1 cellular context compared by ENCODE assay signal in genomic region chr6:29748391-29749352, GRCh38.
TF ChIP-seq lines count a peak whose summit lies in the region.

No MANE protein-coding gene starts in this region.

TF ChIP-seq in H1, 55 proteins besides CTCF, POLR2A, EP300 and RAD21 (continued from another document):
- TF ChIP-seq, protein P1, sequence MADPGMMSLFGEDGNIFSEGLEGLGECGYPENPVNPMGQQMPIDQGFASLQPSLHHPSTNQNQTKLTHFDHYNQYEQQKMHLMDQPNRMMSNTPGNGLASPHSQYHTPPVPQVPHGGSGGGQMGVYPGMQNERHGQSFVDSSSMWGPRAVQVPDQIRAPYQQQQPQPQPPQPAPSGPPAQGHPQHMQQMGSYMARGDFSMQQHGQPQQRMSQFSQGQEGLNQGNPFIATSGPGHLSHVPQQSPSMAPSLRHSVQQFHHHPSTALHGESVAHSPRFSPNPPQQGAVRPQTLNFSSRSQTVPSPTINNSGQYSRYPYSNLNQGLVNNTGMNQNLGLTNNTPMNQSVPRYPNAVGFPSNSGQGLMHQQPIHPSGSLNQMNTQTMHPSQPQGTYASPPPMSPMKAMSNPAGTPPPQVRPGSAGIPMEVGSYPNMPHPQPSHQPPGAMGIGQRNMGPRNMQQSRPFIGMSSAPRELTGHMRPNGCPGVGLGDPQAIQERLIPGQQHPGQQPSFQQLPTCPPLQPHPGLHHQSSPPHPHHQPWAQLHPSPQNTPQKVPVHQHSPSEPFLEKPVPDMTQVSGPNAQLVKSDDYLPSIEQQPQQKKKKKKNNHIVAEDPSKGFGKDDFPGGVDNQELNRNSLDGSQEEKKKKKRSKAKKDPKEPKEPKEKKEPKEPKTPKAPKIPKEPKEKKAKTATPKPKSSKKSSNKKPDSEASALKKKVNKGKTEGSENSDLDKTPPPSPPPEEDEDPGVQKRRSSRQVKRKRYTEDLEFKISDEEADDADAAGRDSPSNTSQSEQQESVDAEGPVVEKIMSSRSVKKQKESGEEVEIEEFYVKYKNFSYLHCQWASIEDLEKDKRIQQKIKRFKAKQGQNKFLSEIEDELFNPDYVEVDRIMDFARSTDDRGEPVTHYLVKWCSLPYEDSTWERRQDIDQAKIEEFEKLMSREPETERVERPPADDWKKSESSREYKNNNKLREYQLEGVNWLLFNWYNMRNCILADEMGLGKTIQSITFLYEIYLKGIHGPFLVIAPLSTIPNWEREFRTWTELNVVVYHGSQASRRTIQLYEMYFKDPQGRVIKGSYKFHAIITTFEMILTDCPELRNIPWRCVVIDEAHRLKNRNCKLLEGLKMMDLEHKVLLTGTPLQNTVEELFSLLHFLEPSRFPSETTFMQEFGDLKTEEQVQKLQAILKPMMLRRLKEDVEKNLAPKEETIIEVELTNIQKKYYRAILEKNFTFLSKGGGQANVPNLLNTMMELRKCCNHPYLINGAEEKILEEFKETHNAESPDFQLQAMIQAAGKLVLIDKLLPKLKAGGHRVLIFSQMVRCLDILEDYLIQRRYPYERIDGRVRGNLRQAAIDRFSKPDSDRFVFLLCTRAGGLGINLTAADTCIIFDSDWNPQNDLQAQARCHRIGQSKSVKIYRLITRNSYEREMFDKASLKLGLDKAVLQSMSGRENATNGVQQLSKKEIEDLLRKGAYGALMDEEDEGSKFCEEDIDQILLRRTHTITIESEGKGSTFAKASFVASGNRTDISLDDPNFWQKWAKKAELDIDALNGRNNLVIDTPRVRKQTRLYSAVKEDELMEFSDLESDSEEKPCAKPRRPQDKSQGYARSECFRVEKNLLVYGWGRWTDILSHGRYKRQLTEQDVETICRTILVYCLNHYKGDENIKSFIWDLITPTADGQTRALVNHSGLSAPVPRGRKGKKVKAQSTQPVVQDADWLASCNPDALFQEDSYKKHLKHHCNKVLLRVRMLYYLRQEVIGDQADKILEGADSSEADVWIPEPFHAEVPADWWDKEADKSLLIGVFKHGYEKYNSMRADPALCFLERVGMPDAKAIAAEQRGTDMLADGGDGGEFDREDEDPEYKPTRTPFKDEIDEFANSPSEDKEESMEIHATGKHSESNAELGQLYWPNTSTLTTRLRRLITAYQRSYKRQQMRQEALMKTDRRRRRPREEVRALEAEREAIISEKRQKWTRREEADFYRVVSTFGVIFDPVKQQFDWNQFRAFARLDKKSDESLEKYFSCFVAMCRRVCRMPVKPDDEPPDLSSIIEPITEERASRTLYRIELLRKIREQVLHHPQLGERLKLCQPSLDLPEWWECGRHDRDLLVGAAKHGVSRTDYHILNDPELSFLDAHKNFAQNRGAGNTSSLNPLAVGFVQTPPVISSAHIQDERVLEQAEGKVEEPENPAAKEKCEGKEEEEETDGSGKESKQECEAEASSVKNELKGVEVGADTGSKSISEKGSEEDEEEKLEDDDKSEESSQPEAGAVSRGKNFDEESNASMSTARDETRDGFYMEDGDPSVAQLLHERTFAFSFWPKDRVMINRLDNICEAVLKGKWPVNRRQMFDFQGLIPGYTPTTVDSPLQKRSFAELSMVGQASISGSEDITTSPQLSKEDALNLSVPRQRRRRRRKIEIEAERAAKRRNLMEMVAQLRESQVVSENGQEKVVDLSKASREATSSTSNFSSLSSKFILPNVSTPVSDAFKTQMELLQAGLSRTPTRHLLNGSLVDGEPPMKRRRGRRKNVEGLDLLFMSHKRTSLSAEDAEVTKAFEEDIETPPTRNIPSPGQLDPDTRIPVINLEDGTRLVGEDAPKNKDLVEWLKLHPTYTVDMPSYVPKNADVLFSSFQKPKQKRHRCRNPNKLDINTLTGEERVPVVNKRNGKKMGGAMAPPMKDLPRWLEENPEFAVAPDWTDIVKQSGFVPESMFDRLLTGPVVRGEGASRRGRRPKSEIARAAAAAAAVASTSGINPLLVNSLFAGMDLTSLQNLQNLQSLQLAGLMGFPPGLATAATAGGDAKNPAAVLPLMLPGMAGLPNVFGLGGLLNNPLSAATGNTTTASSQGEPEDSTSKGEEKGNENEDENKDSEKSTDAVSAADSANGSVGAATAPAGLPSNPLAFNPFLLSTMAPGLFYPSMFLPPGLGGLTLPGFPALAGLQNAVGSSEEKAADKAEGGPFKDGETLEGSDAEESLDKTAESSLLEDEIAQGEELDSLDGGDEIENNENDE (IDR thresholded peaks at IDR 0.05; ENCODE audit: insufficient replicate concordance, low read length): no peak
- TF ChIP-seq ZNF274 (IDR thresholded peaks at IDR 0.05; ENCODE audit: borderline replicate concordance, extremely low read depth, low read length): no peak
- no peak for TF ChIP-seq CBX5 (IDR thresholded peaks at IDR 0.05; ENCODE audit: low read depth, low read length)
- TF ChIP-seq BCL11A (IDR thresholded peaks at IDR 0.05; ENCODE audit: low read depth in 2 of 2, low read length in 2 of 2): no peak
- TF ChIP-seq PHF8 (conservative IDR thresholded peaks at IDR 0.05; ENCODE audit: low read depth, low read length): no peak
- TF ChIP-seq RXRA (IDR thresholded peaks at IDR 0.05; ENCODE audit: insufficient read depth, low read depth, low read length): no peak
- TF ChIP-seq TEAD4 (IDR thresholded peaks at IDR 0.05; ENCODE audit: low read depth, low read length): no peak
- TF ChIP-seq CHD2 (IDR thresholded peaks at IDR 0.05; ENCODE audit: low read length): peak; percentile 22; the same call in 1 of the 2 replicates
- TF ChIP-seq, protein P2, sequence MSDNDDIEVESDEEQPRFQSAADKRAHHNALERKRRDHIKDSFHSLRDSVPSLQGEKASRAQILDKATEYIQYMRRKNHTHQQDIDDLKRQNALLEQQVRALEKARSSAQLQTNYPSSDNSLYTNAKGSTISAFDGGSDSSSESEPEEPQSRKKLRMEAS (IDR thresholded peaks at IDR 0.05): peak; percentile 4; the same call in 1 of the 2 replicates
- TF ChIP-seq FOSL1 (IDR thresholded peaks at IDR 0.05; ENCODE audit: insufficient read depth, low read depth, low read length): no peak
- no peak for TF ChIP-seq POLR2AphosphoS5 (IDR thresholded peaks at IDR 0.05; ENCODE audit: low read depth, low read length)
- no peak for TF ChIP-seq KDM1A (IDR thresholded peaks at IDR 0.05; ENCODE audit: borderline replicate concordance, low read length)
- TF ChIP-seq NRF1 (IDR thresholded peaks at IDR 0.05; ENCODE audit: low read depth, low read length): no peak
- peak; percentile 68; the same call in 1 of the 2 replicates for TF ChIP-seq RBBP5 (IDR thresholded peaks at IDR 0.05; ENCODE audit: borderline replicate concordance, low read depth, low read length)
- TF ChIP-seq TCF12 (IDR thresholded peaks at IDR 0.05; ENCODE audit: low read depth, low read length): no peak
- peak in 1 of 2 experiments; percentile 46; a peak in 1 of 4 replicates for TF ChIP-seq HDAC2 (IDR thresholded peaks at IDR 0.05; ENCODE audit: borderline replicate concordance in 1 of 2, low read depth in 2 of 2, low read length in 2 of 2)
- TF ChIP-seq GTF2F1 (IDR thresholded peaks at IDR 0.05; ENCODE audit: borderline replicate concordance, low read depth, low read length): no peak
- no peak for TF ChIP-seq CHD1 (IDR thresholded peaks at IDR 0.05; ENCODE audit: low read depth, low read length)
- TF ChIP-seq KDM5A (IDR thresholded peaks at IDR 0.05; ENCODE audit: low read length): no peak
- peak; percentile 18; the same call in 1 of the 2 replicates for TF ChIP-seq SP2 (IDR thresholded peaks at IDR 0.05; ENCODE audit: low read length)
- TF ChIP-seq EZH2 (IDR thresholded peaks at IDR 0.05; ENCODE audit: low read depth, low read length, severe bottlenecking): peak; percentile 57
- TF ChIP-seq RNF2 (IDR thresholded peaks at IDR 0.05; ENCODE audit: borderline replicate concordance, low read depth, low read length, missing control alignments, poor library complexity, severe bottlenecking): no peak
- no peak for TF ChIP-seq POU5F1 (IDR thresholded peaks at IDR 0.05; ENCODE audit: low read depth, low read length)
- TF ChIP-seq CTBP2 (IDR thresholded peaks at IDR 0.05; ENCODE audit: borderline replicate concordance, insufficient read depth, insufficient read length, low read length): peak; percentile 54
- TF ChIP-seq SIX5 (IDR thresholded peaks at IDR 0.05; ENCODE audit: low read depth, low read length): no peak
- TF ChIP-seq TBP (IDR thresholded peaks at IDR 0.05; ENCODE audit: low read depth, low read length): no peak
- TF ChIP-seq NANOG (IDR thresholded peaks at IDR 0.05; ENCODE audit: insufficient read depth, low read depth, low read length, poor library complexity, severe bottlenecking): no peak
- TF ChIP-seq, protein P3, sequence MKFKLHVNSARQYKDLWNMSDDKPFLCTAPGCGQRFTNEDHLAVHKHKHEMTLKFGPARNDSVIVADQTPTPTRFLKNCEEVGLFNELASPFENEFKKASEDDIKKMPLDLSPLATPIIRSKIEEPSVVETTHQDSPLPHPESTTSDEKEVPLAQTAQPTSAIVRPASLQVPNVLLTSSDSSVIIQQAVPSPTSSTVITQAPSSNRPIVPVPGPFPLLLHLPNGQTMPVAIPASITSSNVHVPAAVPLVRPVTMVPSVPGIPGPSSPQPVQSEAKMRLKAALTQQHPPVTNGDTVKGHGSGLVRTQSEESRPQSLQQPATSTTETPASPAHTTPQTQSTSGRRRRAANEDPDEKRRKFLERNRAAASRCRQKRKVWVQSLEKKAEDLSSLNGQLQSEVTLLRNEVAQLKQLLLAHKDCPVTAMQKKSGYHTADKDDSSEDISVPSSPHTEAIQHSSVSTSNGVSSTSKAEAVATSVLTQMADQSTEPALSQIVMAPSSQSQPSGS (IDR thresholded peaks at IDR 0.05; ENCODE audit: low read length): no peak
- TF ChIP-seq KDM4A (IDR thresholded peaks at IDR 0.05; ENCODE audit: low read depth, low read length, severe bottlenecking): peak; percentile 63
- peak; percentile 37; the same call in 1 of the 2 replicates for TF ChIP-seq TAF1 (IDR thresholded peaks at IDR 0.05; ENCODE audit: low read depth, low read length)
- TF ChIP-seq, protein P4, sequence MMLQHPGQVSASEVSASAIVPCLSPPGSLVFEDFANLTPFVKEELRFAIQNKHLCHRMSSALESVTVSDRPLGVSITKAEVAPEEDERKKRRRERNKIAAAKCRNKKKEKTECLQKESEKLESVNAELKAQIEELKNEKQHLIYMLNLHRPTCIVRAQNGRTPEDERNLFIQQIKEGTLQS (IDR thresholded peaks at IDR 0.05; ENCODE audit: insufficient read depth, low read depth, low read length): no peak
- no peak for TF ChIP-seq JUN (IDR thresholded peaks at IDR 0.05; ENCODE audit: low read depth, low read length)
- no peak for TF ChIP-seq CBX8 (IDR thresholded peaks at IDR 0.05; ENCODE audit: borderline replicate concordance, low read depth, low read length)
- peak; percentile 70 for TF ChIP-seq ASH2L (IDR thresholded peaks at IDR 0.05; ENCODE audit: low read length)
- 0 out of 2 replicates have a peak, but pooled peaks have one; percentile 65 for TF ChIP-seq SP4 (IDR thresholded peaks at IDR 0.05; ENCODE audit: low read length)
- no peak for TF ChIP-seq BRCA1 (IDR thresholded peaks at IDR 0.05; ENCODE audit: low read depth, low read length)
- 0 out of 2 replicates have a peak, but pooled peaks have one; percentile 45 for TF ChIP-seq SUZ12 (IDR thresholded peaks at IDR 0.05; ENCODE audit: low read length)
- TF ChIP-seq BACH1 (IDR thresholded peaks at IDR 0.05; ENCODE audit: low read length): no peak
- TF ChIP-seq, protein P5, sequence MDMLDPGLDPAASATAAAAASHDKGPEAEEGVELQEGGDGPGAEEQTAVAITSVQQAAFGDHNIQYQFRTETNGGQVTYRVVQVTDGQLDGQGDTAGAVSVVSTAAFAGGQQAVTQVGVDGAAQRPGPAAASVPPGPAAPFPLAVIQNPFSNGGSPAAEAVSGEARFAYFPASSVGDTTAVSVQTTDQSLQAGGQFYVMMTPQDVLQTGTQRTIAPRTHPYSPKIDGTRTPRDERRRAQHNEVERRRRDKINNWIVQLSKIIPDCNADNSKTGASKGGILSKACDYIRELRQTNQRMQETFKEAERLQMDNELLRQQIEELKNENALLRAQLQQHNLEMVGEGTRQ (IDR thresholded peaks at IDR 0.05; ENCODE audit: low read length): peak; percentile 33; the same call in 1 of the 2 replicates
- no peak for TF ChIP-seq CEBPB (IDR thresholded peaks at IDR 0.05; ENCODE audit: low read depth, low read length)
- TF ChIP-seq SP1 (IDR thresholded peaks at IDR 0.05; ENCODE audit: low read depth, low read length): peak; percentile 86
- no peak for TF ChIP-seq SRF (IDR thresholded peaks at IDR 0.05; ENCODE audit: low read depth, low read length)
